ENCODE assay signal across 12 cellular contexts in genomic region chr11:67311556-67312082, GRCh38. TPM values are rescaled to one million over a fixed set of nuclear protein-coding genes. Genes with fewer than 3 reads are reported as not detected.
DNase-seq lines count a peak whose midpoint lies in the region; FAIRE-seq and TF ChIP-seq lines count a peak whose summit lies in the region.
"Had no signal": no experiment of that assay in that cellular context is flagged by ENCODE, and none has a peak within 500 bp of the region (broad histone marks: within the 10 kb centered on the region; RNA-seq: fewer than 3 reads in every experiment).

No MANE protein-coding gene starts in this region.

- H2BK120ac ChIP-seq in neuronal stem cell (ENCODE audit: low read depth, low read length) = no peak overlapping the region

- no peaks in the 10 kb centered on the region for H3K27me3 Mint-ChIP-seq in CD4-positive, alpha-beta memory T cell
- H3K27me3 Mint-ChIP-seq in chondrocyte (ENCODE audit: low read depth) = no peaks in the 10 kb centered on the region

- H3K9ac ChIP-seq in neuronal stem cell (ENCODE audit: low read depth, low read length, poor library complexity) = no peak overlapping the region

- WGBS in neuronal stem cell (ENCODE audit: extremely low coverage in 2 of 2, insufficient read length in 2 of 2, insufficient replicate concordance in 1 of 2), 2 donors = no CpG with 5 or more reads among the region's 15 CpGs

- no peak overlapping the region for H3K4ac ChIP-seq in neuronal stem cell (ENCODE audit: low read length)

- H2BK12ac ChIP-seq in neuronal stem cell (ENCODE audit: low read length) = peak overlapping the region; percentile 49

- intact Hi-C loops in CD4-positive, alpha-beta memory T cell (cut with micrococcal nuclease) = no loop called here
- intact Hi-C loops in PC-9 (cut with micrococcal nuclease; ENCODE audit: unreplicated experiment) = loop anchor here (1.0 to 10.0 kb wide), 6 partner anchors 8 to 357 kb away; partner anchors contain the start of genes ANKRD13D, PC and SSH3

- H3K79me1 ChIP-seq in neuronal stem cell (ENCODE audit: low read depth, low read length) = peaks cover 2% of the 10 kb centered on the region

- H4K8ac ChIP-seq in neuronal stem cell (ENCODE audit: low read depth, low read length) = no peak overlapping the region

- no peaks in the 10 kb centered on the region for H3K36me3 ChIP-seq in CD4-positive, alpha-beta memory T cell (ENCODE audit: insufficient read depth, low read length)
- 0 out of 2 replicates have a peak, but pooled peaks cover 5% of the 10 kb centered on the region for H3K36me3 ChIP-seq in PC-9 (ENCODE audit: low read depth)
- no peaks in the 10 kb centered on the region for H3K36me3 ChIP-seq in neuronal stem cell (replicated peaks in 1 of 2; ENCODE audit: control insufficient read depth in 2 of 2, insufficient read depth in 2 of 2, low read length in 2 of 2)

- H2BK15ac ChIP-seq in neuronal stem cell (ENCODE audit: low read length) = no peak overlapping the region

- H3K9me3 ChIP-seq in CD4-positive, alpha-beta memory T cell (ENCODE audit: control insufficient read depth in 1 of 2, low read length in 2 of 2) = no peaks in the 10 kb centered on the region
- H3K9me3 ChIP-seq in PC-9 (ENCODE audit: insufficient read depth, low read depth) (no peaks in the 10 kb centered on the region), neuronal stem cell (replicated peaks in 1 of 2; ENCODE audit: control insufficient read depth in 2 of 2, insufficient read depth in 1 of 2, low read depth in 1 of 2, low read length in 2 of 2) (peaks cover 0 to 2% of the 10 kb centered on the region in 2 donors)

- BruUV-seq in PC-9 (replicated peaks; lab: Mats Ljungman, UMichigan) = no TSS peak

- peak overlapping the region; percentile 92 for H3K23ac ChIP-seq in neuronal stem cell (ENCODE audit: low read depth, low read length, poor library complexity)

- peak overlapping the region; percentile 80 to 97 (median 93) for H3K27ac Mint-ChIP-seq in CD4-positive, alpha-beta memory T cell
- no peak overlapping the region for H3K27ac Mint-ChIP-seq in chondrocyte (ENCODE audit: unreplicated experiment)

- no peak overlapping the region for H3K18ac ChIP-seq in neuronal stem cell (ENCODE audit: low read length)

- no peak; the same call in 1 of the 2 replicates for TF ChIP-seq CTCF in PC-9 (conservative IDR thresholded peaks at IDR 0.05)
- TF ChIP-seq CTCF in chondrocyte (IDR thresholded peaks at IDR 0.05) = peak; percentile 15

- FAIRE-seq in RCC 7860 (lab: Jason Lieb, UNC) = no peak

- H2BK5ac ChIP-seq in neuronal stem cell (ENCODE audit: low read length) = no peak overlapping the region

- H3K4me2 ChIP-seq in PC-9 = peak overlapping the region; percentile 78
- H3K4me2 ChIP-seq in neuronal stem cell (ENCODE audit: insufficient read depth, low read length, poor library complexity, severe bottlenecking) = no peak overlapping the region

- peaks cover 22 to 53% (median 39%) of the 10 kb centered on the region in 4 donors for H3K4me1 Mint-ChIP-seq in CD4-positive, alpha-beta memory T cell
- H3K4me1 Mint-ChIP-seq in chondrocyte (ENCODE audit: low read depth) = no peaks in the 10 kb centered on the region

- H4K91ac ChIP-seq in neuronal stem cell (ENCODE audit: low read depth, low read length, poor library complexity) = no peak overlapping the region

- H3K4me3 Mint-ChIP-seq in CD4-positive, alpha-beta memory T cell = peak overlapping the region in 7 of 8 donors; percentile 33 to 74 (median 53)
- H3K4me3 Mint-ChIP-seq in chondrocyte (ENCODE audit: unreplicated experiment) = no peak overlapping the region

- H3K27me3 ChIP-seq in CD4-positive, alpha-beta memory T cell (ENCODE audit: insufficient read depth, low read length) = no peaks in the 10 kb centered on the region
- no peaks in the 10 kb centered on the region for H3K27me3 ChIP-seq in PC-9 (ENCODE audit: insufficient read depth, low read depth)
- H3K27me3 ChIP-seq in neuronal stem cell (ENCODE audit: control insufficient read depth in 3 of 3, insufficient read depth in 3 of 3, low read depth in 1 of 3, low read length in 3 of 3) = no peaks in the 10 kb centered on the region

- DNase-seq in CD4-positive, alpha-beta memory T cell = no peak
- DNase-seq in PC-9 (peak in 1 of 2 experiments; percentile 56), chondrocyte (ENCODE audit: low spot score) (peak; percentile 79), neuronal stem cell (ENCODE audit: low spot score) (no peak), mucosa of gallbladder (ENCODE audit: low spot score) (no peak), SKM-1 (lab: John Stamatoyannopoulos, UW; ENCODE audit: unreplicated experiment) (no peak), DMS 273 treated with DMSO at 0.1 percent for 48 hours (lab: John Stamatoyannopoulos, UW) (no peak), RCC 7860 (ENCODE audit: low spot score) (no peak)
- DNase-seq: activated CD4-positive, CD25-positive, alpha-beta regulatory T cell; activated gamma-delta T cell treated with Interleukin-2 at 50 U/mL for 16 hours; NCI-H1436; NCI-H69 had no signal

- H4K20me1 ChIP-seq in PC-9 (ENCODE audit: insufficient read depth) = no peaks in the 10 kb centered on the region

- H3K9me2 ChIP-seq in PC-9 (ENCODE audit: insufficient read depth) = no peaks in the 10 kb centered on the region

- H3K4me3 ChIP-seq in CD4-positive, alpha-beta memory T cell (ENCODE audit: low read length in 2 of 2) = no peak overlapping the region
- H3K4me3 ChIP-seq in PC-9 = no peak overlapping the region
- H3K4me3 ChIP-seq in neuronal stem cell (ENCODE audit: low read length in 2 of 2) = no peak overlapping the region

- no peaks in the 10 kb centered on the region for H3K36me3 Mint-ChIP-seq in CD4-positive, alpha-beta memory T cell
- H3K36me3 Mint-ChIP-seq in chondrocyte (ENCODE audit: low read depth) = peaks cover 4% of the 10 kb centered on the region

- H3K79me2 ChIP-seq in PC-9 (ENCODE audit: low read depth) = no peaks in the 10 kb centered on the region; the same call in 1 of the 2 replicates

- peak overlapping the region; percentile 55 for H3K27ac ChIP-seq in CD4-positive, alpha-beta memory T cell (ENCODE audit: low read depth, low read length)
- H3K27ac ChIP-seq in PC-9 = peak overlapping the region; percentile 87
- no peak overlapping the region for H3K27ac ChIP-seq in neuronal stem cell (replicated peaks; ENCODE audit: low read length)

- H2AFZ ChIP-seq in PC-9 (no peak overlapping the region), neuronal stem cell (ENCODE audit: low read length) (no peak overlapping the region)

- H3K14ac ChIP-seq in neuronal stem cell (ENCODE audit: low read length) = no peak overlapping the region

- no peak overlapping the region for H2AK5ac ChIP-seq in neuronal stem cell (ENCODE audit: low read depth, low read length)

- no peaks in the 10 kb centered on the region for H3K9me3 Mint-ChIP-seq in CD4-positive, alpha-beta memory T cell
- H3K9me3 Mint-ChIP-seq in chondrocyte (ENCODE audit: low read depth) = no peaks in the 10 kb centered on the region

- H3K4me1 ChIP-seq in CD4-positive, alpha-beta memory T cell (ENCODE audit: insufficient read depth, low read length) = peaks cover 45% of the 10 kb centered on the region
- H3K4me1 ChIP-seq in PC-9 (replicated peaks; ENCODE audit: insufficient read depth) = peaks cover 56% of the 10 kb centered on the region
- no peaks in the 10 kb centered on the region for H3K4me1 ChIP-seq in neuronal stem cell (ENCODE audit: control insufficient read depth in 2 of 2, insufficient read depth in 1 of 2, low read depth in 1 of 2, low read length in 2 of 2)

- peaks cover 61% of the 10 kb centered on the region for H3F3A ChIP-seq in PC-9 (ENCODE audit: insufficient read depth, low read depth)

- CTCF ChIA-PET in CD4-positive, alpha-beta memory T cell (lab: Charles Lee; ENCODE audit: partially characterized antibody) = interaction anchor here (1.4 to 11.2 kb wide), 2 partner anchors 22 to 48 kb away, joined by 4 to 155 read pairs; no protein-coding TSS in a partner anchor
- CTCF ChIA-PET in PC-9 (lab: Charles Lee) = no interaction called here

- POLR2A ChIA-PET in CD4-positive, alpha-beta memory T cell (lab: Charles Lee; ENCODE audit: partially characterized antibody) = interaction anchor here (1.3 to 13.1 kb wide), 3 partner anchors 8 to 44 kb away, joined by 4 to 358 read pairs (median 184); partner anchors contain the start of genes ANKRD13D, GRK2 and SSH3
- POLR2A ChIA-PET in PC-9 (lab: Charles Lee; ENCODE audit: unreplicated experiment) = interaction anchor here (0.6 kb wide), 1 partner anchor 70 kb away, joined by 5 read pairs; no protein-coding TSS in a partner anchor

RNA-seq across cellular contexts. Expression of gene SSH3, which starts 8.3 kb away (rescaled TPM):
- total RNA-seq in CD4-positive, alpha-beta memory T cell = 10 to 100 TPM; 22.5 to 26.3 TPM
- 1 to 10 TPM in 1 of 2 donors, under 1 TPM in 1; 0.79 to 6.5 TPM for polyA plus RNA-seq in CD4-positive, alpha-beta memory T cell
- total RNA-seq in PC-9 (2021) (97.8 and 124 TPM in 2 replicates), chondrocyte (19.8 to 30.0 TPM (median 28.4 TPM) in 3 replicates), mucosa of gallbladder (107 TPM)
- polyA plus RNA-seq in neuronal stem cell (2013, experiment 1 of 2) = 28.5 TPM
- 34.0 TPM for polyA plus RNA-seq in neuronal stem cell (2013, experiment 2 of 2)

RNA-seq across cellular contexts. Expression of gene ANKRD13D, which starts 22.5 kb away (rescaled TPM):
- total RNA-seq in CD4-positive, alpha-beta memory T cell = 100 to 1,000 TPM; 244 to 247 TPM
- 10 to 100 TPM; 12.0 to 31.3 TPM for polyA plus RNA-seq in CD4-positive, alpha-beta memory T cell
- total RNA-seq in PC-9 (2021) (79.6 and 93.2 TPM in 2 replicates), chondrocyte (40.0 to 51.8 TPM (median 47.8 TPM) in 3 replicates), mucosa of gallbladder (80.5 TPM)
- 23.9 TPM for polyA plus RNA-seq in neuronal stem cell (2013, experiment 1 of 2)
- polyA plus RNA-seq in neuronal stem cell (2013, experiment 2 of 2) = 22.5 TPM

RNA-seq across cellular contexts. Expression of gene POLD4, which starts 41.7 kb away (rescaled TPM):
- 10 to 100 TPM; 87.9 to 91.3 TPM for total RNA-seq in CD4-positive, alpha-beta memory T cell
- polyA plus RNA-seq in CD4-positive, alpha-beta memory T cell = 10 to 100 TPM; 93.6 to 96.2 TPM
- 67.1 and 83.7 TPM in 2 replicates for total RNA-seq in PC-9 (2021)
- total RNA-seq in chondrocyte = 48.8 to 67.7 TPM (median 63.4 TPM) in 3 replicates
- 11.9 TPM for polyA plus RNA-seq in neuronal stem cell (2013, experiment 1 of 2)
- 10.9 TPM for polyA plus RNA-seq in neuronal stem cell (2013, experiment 2 of 2)
- 87.5 TPM for total RNA-seq in mucosa of gallbladder

RNA-seq across cellular contexts. Expression of gene GRK2, which starts 45.3 kb away (rescaled TPM):
- total RNA-seq in CD4-positive, alpha-beta memory T cell = 100 to 1,000 TPM; 299 to 310 TPM
- 10 to 100 TPM; 12.8 to 63.7 TPM for polyA plus RNA-seq in CD4-positive, alpha-beta memory T cell
- total RNA-seq in PC-9 (2021) (76.7 and 102 TPM in 2 replicates), chondrocyte (34.0 to 38.3 TPM (median 36.1 TPM) in 3 replicates), mucosa of gallbladder (86.1 TPM)
- polyA plus RNA-seq in neuronal stem cell (2013, experiment 1 of 2) = 33.4 TPM
- polyA plus RNA-seq in neuronal stem cell (2013, experiment 2 of 2) = 33.1 TPM
